Comparison of ENCODE assay signal across 22 cellular contexts in genomic region chr2:215946581-215946980, GRCh38.
"Had no signal": no experiment of that assay in that cellular context is flagged by ENCODE, and none has a peak within 500 bp of the region (broad histone marks: within the 10 kb centered on the region; RNA-seq: fewer than 3 reads in every experiment).

No MANE protein-coding gene starts in this region.

- ATAC-seq: activated CD8-positive, alpha-beta memory T cell treated with anti-CD3 and anti-CD28 coated beads, Interleukin-2, amount 10 ng/mL, durations not matched to agents 7 days and 5 days; activated naive CD8-positive, alpha-beta T cell treated with anti-CD3 and anti-CD28 coated beads, Interleukin-2, amount 50 U/mL, for 24 hours; Panc1 had no signal

- DNase-seq: activated CD4-positive, alpha-beta memory T cell treated with anti-CD3 and anti-CD28 coated beads, Interleukin-2, amount 10 ng/mL, durations not matched to agents 7 days and 5 days; activated CD4-positive, alpha-beta T cell treated with anti-CD3 and anti-CD28 coated beads for 1 hour; activated CD4-positive, alpha-beta T cell treated with anti-CD3 and anti-CD28 coated beads for 48 hours; activated CD4-positive, CD25-positive, alpha-beta regulatory T cell; activated CD8-positive, alpha-beta memory T cell treated with anti-CD3 and anti-CD28 coated beads for 24 hours; activated CD8-positive, alpha-beta memory T cell treated with anti-CD3 and anti-CD28 coated beads, Interleukin-2, amount 10 ng/mL, durations not matched to agents 7 days and 5 days; activated CD8-positive, alpha-beta memory T cell treated with anti-CD3 and anti-CD28 coated beads, Interleukin-2, amount 50 U/mL, for 48 hours; activated effector memory CD4-positive, alpha-beta T cell treated with Interleukin-2 at 50 U/mL for 16 hours; activated naive CD4-positive, alpha-beta T cell treated with anti-CD3 and anti-CD28 coated beads, Interleukin-2, amount 10 ng/mL, durations not matched to agents 7 days and 5 days; activated naive CD8-positive, alpha-beta T cell treated with anti-CD3 and anti-CD28 coated beads, Interleukin-2, amount 50 U/mL, for 24 hours; activated T-cell treated with anti-CD3 and anti-CD28 coated beads, Interleukin-2, amount 50 U/mL, for 48 hours; MM.1S; NCI-H1092 treated with DMSO at 0.1 percent for 48 hours; NCI-H1417; NCI-H146; NCI-H1930; NCI-H2081 treated with DMSO at 0.1 percent for 48 hours; SHP77; SJCRH30; T1000; WERI-Rb-1 had no signal
